Comparison of ENCODE assay signal across 17 cellular contexts in the genomic region with DNA sequence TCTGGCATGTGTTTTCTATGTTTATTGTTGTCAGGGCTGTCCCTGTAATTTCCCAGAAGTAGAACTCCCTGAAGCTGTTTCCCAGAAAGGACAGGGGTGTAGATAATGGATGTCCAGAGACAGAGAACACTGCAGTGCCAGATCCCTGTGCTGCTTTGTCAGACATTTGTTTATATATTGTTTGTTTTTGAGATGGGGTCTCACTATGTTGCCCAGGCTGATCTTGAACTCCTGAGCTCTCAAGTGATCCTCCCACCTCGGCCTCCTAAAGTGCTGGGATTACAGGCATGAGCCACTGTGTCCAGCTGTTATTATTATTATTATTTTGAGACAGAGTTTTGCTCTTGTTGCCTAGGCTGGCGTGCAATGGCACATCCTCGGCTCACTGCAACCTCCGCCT.
"Had no signal": no experiment of that assay in that cellular context is flagged by ENCODE, and none has a peak within 500 bp of the region (broad histone marks: within the 10 kb centered on the region; RNA-seq: fewer than 3 reads in every experiment).

No MANE protein-coding gene starts in this region.

- H3K4me3 Mint-ChIP-seq: activated naive CD4-positive, alpha-beta T cell treated with anti-CD3 and anti-CD28 coated beads, Interleukin-2, amount 10 ng/mL, durations not matched to agents 7 days and 5 days; immature natural killer cell; memory B cell; naive B cell; neural crest cell had no signal

- H3K9me3 Mint-ChIP-seq: activated naive CD4-positive, alpha-beta T cell treated with anti-CD3 and anti-CD28 coated beads, Interleukin-2, amount 10 ng/mL, durations not matched to agents 7 days and 5 days; immature natural killer cell; neural crest cell had no signal

- ATAC-seq: esophagus mucosa, gastroesophageal sphincter, mucosa of descending colon, upper lobe of right lung had no signal

- DNase-seq: activated naive CD4-positive, alpha-beta T cell treated with anti-CD3 and anti-CD28 coated beads, Interleukin-2, amount 10 ng/mL, durations not matched to agents 7 days and 5 days; activated T-cell treated with anti-CD3 and anti-CD28 coated beads for 4 hours; aorta; brain microvascular endothelial cell; heart right ventricle; immature natural killer cell; kidney glomerular epithelial cell; mucosa of descending colon; naive B cell; retina; T-helper 2 cell; upper lobe of right lung had no signal

- H3K9me3 ChIP-seq: gastroesophageal sphincter, mucosa of descending colon, upper lobe of right lung had no signal

- H3K36me3 ChIP-seq: brain microvascular endothelial cell, upper lobe of right lung had no signal

- H3K4me3 ChIP-seq: coronary artery, gastroesophageal sphincter, heart right ventricle, mucosa of descending colon, upper lobe of right lung had no signal

- H3K27ac ChIP-seq: brain microvascular endothelial cell, coronary artery, gastroesophageal sphincter, upper lobe of right lung had no signal

- H3K4me1 ChIP-seq: gastroesophageal sphincter, upper lobe of right lung had no signal

- H3K27me3 Mint-ChIP-seq: activated naive CD4-positive, alpha-beta T cell treated with anti-CD3 and anti-CD28 coated beads, Interleukin-2, amount 10 ng/mL, durations not matched to agents 7 days and 5 days; memory B cell; naive B cell had no signal

- H3K27ac Mint-ChIP-seq: memory B cell, naive B cell had no signal

- H3K27me3 ChIP-seq: brain microvascular endothelial cell, gastroesophageal sphincter, heart right ventricle, upper lobe of right lung had no signal
